ENCODE assay signal across 35 cellular contexts in genomic region chr2:68093634-68094033, GRCh38. TPM values are rescaled to one million over a fixed set of nuclear protein-coding genes. Genes with fewer than 3 reads are reported as not detected.
DNase-seq lines count a peak whose midpoint lies in the region; ATAC-seq, FAIRE-seq and TF ChIP-seq lines count a peak whose summit lies in the region.
"Had no signal": no experiment of that assay in that cellular context is flagged by ENCODE, and none has a peak within 500 bp of the region (broad histone marks: within the 10 kb centered on the region; RNA-seq: fewer than 3 reads in every experiment).

No MANE protein-coding gene starts in this region.

- CTCF ChIA-PET in HepG2 (lab: Yijun Ruan, JAX; ENCODE audit: low intra/inter-chr PET ratio, low total read pairs), result no interaction called here

- POLR2A ChIA-PET in HepG2 (lab: Yijun Ruan, JAX), result no interaction called here

- H3K4me3 ChIP-seq in right lobe of liver (no peak overlapping the region), HepG2 (replicated peaks in 1 of 3; ENCODE audit: insufficient read depth in 1 of 3, low read depth in 2 of 3, low read length in 3 of 3) (no peak overlapping the region), esophagus muscularis mucosa (no peak overlapping the region), left ventricle myocardium inferior (no peak overlapping the region)
- H3K4me3 ChIP-seq: A549; BLaER1; BLaER1 treated with 17β-estradiol and CSF1 and Interleukin-3, amounts not matched to agents 10 nM and 100 nM had no signal

- H3K9ac ChIP-seq in HepG2 (ENCODE audit: insufficient read depth, low read depth, low read length), result no peak overlapping the region
- H3K9ac ChIP-seq: BLaER1; BLaER1 treated with 17β-estradiol and CSF1 and Interleukin-3, amounts not matched to agents 10 nM and 100 nM had no signal

- BruUV-seq in HepG2 (replicated peaks; lab: Mats Ljungman, UMichigan), result no TSS peak

- intact Hi-C loops in right lobe of liver (cut with DNase I), result no loop called here
- intact Hi-C loops in HepG2 (cut with micrococcal nuclease; ENCODE audit: unreplicated experiment), result no loop called here
- intact Hi-C loops in esophagus muscularis mucosa (cut with DNase I), result no loop called here
- intact Hi-C loops in left ventricle myocardium inferior (cut with micrococcal nuclease), result no loop called here

- in situ Hi-C loops in HepG2 (cut with HindIII; ENCODE audit: extremely low pct_ligation_motif_present, low pct_unique_long_range_greater_than_20kb), result no loop called here

- 36% methylated on average over 2 of the region's 2 CpGs for WGBS in right lobe of liver (ENCODE audit: insufficient coverage, low coverage, low lambda C conversion rate, missing lambda C conversion rate)
- 6% methylated on average over 2 of the region's 2 CpGs for WGBS in HepG2 (ENCODE audit: low lambda C conversion rate)
- 89% methylated on average over 2 of the region's 2 CpGs for WGBS in esophagus muscularis mucosa

- no peak for FAIRE-seq in HepG2 (lab: Jason Lieb, UNC)
- FAIRE-seq: A204.1, A549, D721Med had no signal

- H3K4me2 ChIP-seq in HepG2 (ENCODE audit: low read depth, low read length), result no peak overlapping the region
- H3K4me2 ChIP-seq: A549, BLaER1 had no signal

- no peaks in the 10 kb centered on the region; the same call in 1 of the 2 replicates for H4K20me1 ChIP-seq in HepG2 (ENCODE audit: insufficient read depth, low read length)
- H4K20me1 ChIP-seq: BLaER1; BLaER1 treated with 17β-estradiol and CSF1 and Interleukin-3, amounts not matched to agents 10 nM and 100 nM had no signal

- TF ChIP-seq EP300 in HepG2 (IDR thresholded peaks at IDR 0.05; ENCODE audit: low read depth in 2 of 2, low read length in 2 of 2), result no peak
- TF ChIP-seq EP300 in HepG2 (CRISPR knock-in tag; IDR thresholded peaks at IDR 0.05; ENCODE audit: borderline replicate concordance), result no peak
- no peak for TF ChIP-seq EP300 in esophagus muscularis mucosa (IDR thresholded peaks at IDR 0.05)

- ATAC-seq in right lobe of liver, result peak in 3 of 4 donors; percentile 28 to 77 (median 36)
- ATAC-seq in HepG2, result no peak
- peak; percentile 68 for ATAC-seq in left lobe of liver
- ATAC-seq: A549; CD8-positive, alpha-beta T cell had no signal

- peaks cover 0 to 7% (median 0%) of the 10 kb centered on the region in 4 donors for H3K4me1 ChIP-seq in right lobe of liver
- H3K4me1 ChIP-seq in HepG2 (ENCODE audit: insufficient read depth, low read length), result no peaks in the 10 kb centered on the region
- no peaks in the 10 kb centered on the region for H3K4me1 ChIP-seq in esophagus muscularis mucosa
- no peaks in the 10 kb centered on the region for H3K4me1 ChIP-seq in left ventricle myocardium inferior
- H3K4me1 ChIP-seq: A549, BE2C had no signal

- H3K27ac ChIP-seq in right lobe of liver (no peak overlapping the region), HepG2 (ENCODE audit: extremely low read length, insufficient read depth, low read length) (no peak overlapping the region), esophagus muscularis mucosa (replicated peaks in 1 of 4) (no peak overlapping the region), left ventricle myocardium inferior (replicated peaks) (no peak overlapping the region)
- H3K27ac ChIP-seq: 22Rv1; A549; BLaER1; BLaER1 treated with 17β-estradiol and CSF1 and Interleukin-3, amounts not matched to agents 10 nM and 100 nM; C4-2B had no signal

- TF ChIP-seq RAD21 in HepG2 (CRISPR knock-in tag; IDR thresholded peaks at IDR 0.05), result no peak

- no peak overlapping the region for H2AFZ ChIP-seq in HepG2 (ENCODE audit: low read length)

- no peak for TF ChIP-seq POLR2A in right lobe of liver (IDR thresholded peaks at IDR 0.05)
- TF ChIP-seq POLR2A in HepG2 (IDR thresholded peaks at IDR 0.05; ENCODE audit: insufficient read depth in 1 of 2, low read depth in 2 of 2, low read length in 2 of 2), result no peak
- no peak for TF ChIP-seq POLR2A in esophagus muscularis mucosa (IDR thresholded peaks at IDR 0.05; ENCODE audit: low read depth)

- H3K36me3 ChIP-seq in right lobe of liver (no peaks in the 10 kb centered on the region), HepG2 (replicated peaks in 1 of 2; ENCODE audit: control insufficient read depth in 1 of 2, insufficient read depth in 2 of 2, low read length in 2 of 2) (no peaks in the 10 kb centered on the region), esophagus muscularis mucosa (no peaks in the 10 kb centered on the region), left ventricle myocardium inferior (no peaks in the 10 kb centered on the region)
- H3K36me3 ChIP-seq: BE2C; BLaER1; BLaER1 treated with 17β-estradiol and CSF1 and Interleukin-3, amounts not matched to agents 10 nM and 100 nM had no signal

- H3K27me3 ChIP-seq in right lobe of liver (no peaks in the 10 kb centered on the region), HepG2 (ENCODE audit: control insufficient read depth in 1 of 2, insufficient read depth in 2 of 2, low read length in 2 of 2) (peaks cover 0 to 10% of the 10 kb centered on the region in 2 experiments; a peak in 1 of 5 replicates), esophagus muscularis mucosa (no peaks in the 10 kb centered on the region), left ventricle myocardium inferior (ENCODE audit: low read depth) (no peaks in the 10 kb centered on the region)
- H3K27me3 ChIP-seq: BE2C; BLaER1; BLaER1 treated with 17β-estradiol and CSF1 and Interleukin-3, amounts not matched to agents 10 nM and 100 nM had no signal

- no peaks in the 10 kb centered on the region for H3K9me3 ChIP-seq in right lobe of liver
- no peaks in the 10 kb centered on the region for H3K9me3 ChIP-seq in HepG2 (ENCODE audit: low read length)
- H3K9me3 ChIP-seq in esophagus muscularis mucosa, result no peaks in the 10 kb centered on the region
- H3K9me3 ChIP-seq in left ventricle myocardium inferior (replicated peaks), result no peaks in the 10 kb centered on the region
- H3K9me3 ChIP-seq: A549, BE2C, Caco-2 had no signal

- TF ChIP-seq CTCF in right lobe of liver (IDR thresholded peaks at IDR 0.05), result no peak
- no peak for TF ChIP-seq CTCF in HepG2 (CRISPR knock-in tag; IDR thresholded peaks at IDR 0.05)
- TF ChIP-seq CTCF in esophagus muscularis mucosa (IDR thresholded peaks at IDR 0.05), result no peak
- TF ChIP-seq CTCF in left ventricle myocardium inferior (IDR thresholded peaks at IDR 0.05; ENCODE audit: borderline replicate concordance), result no peak

- H3K79me2 ChIP-seq in HepG2 (ENCODE audit: insufficient read depth, low read length), result no peaks in the 10 kb centered on the region

- DNase-seq in NCI-H82 (lab: John Stamatoyannopoulos, UW), result peak; percentile 11
- DNase-seq in NCI-H82 treated with DMSO at 0.1 percent for 48 hours (lab: John Stamatoyannopoulos, UW; ENCODE audit: unreplicated experiment), result no peak
- DNase-seq in right lobe of liver, result no peak
- no peak for DNase-seq in HepG2 (ENCODE audit: low spot score)
- DNase-seq in esophagus muscularis mucosa (ENCODE audit: extremely low spot score), result peak; percentile 29
- DNase-seq in left lobe of liver (ENCODE audit: low spot score), result no peak
- DNase-seq in KG1 (lab: John Stamatoyannopoulos, UW), result no peak
- no peak for DNase-seq in left ventricle myocardium inferior
- DNase-seq: 8988T; ACHN; AML-193; BE2C; C1 segment of cervical spinal cord; Caco-2; Calu3; CD4-positive, alpha-beta memory T cell; CD4-positive, alpha-beta T cell; CD4-positive, CD25-positive, alpha-beta regulatory T cell; CD8-positive, alpha-beta memory T cell; CD8-positive, alpha-beta T cell; COR-L47; DMS 273 treated with DMSO at 0.1 percent for 48 hours; DMS153; DMS53; DMS79; DMS79 treated with DMSO at 0.1 percent for 48 hours; DND-41; EL had no signal

TF ChIP-seq in HepG2, 621 proteins besides CTCF, POLR2A, EP300 and RAD21 (continues in another document):
- TF ChIP-seq, protein P1, sequence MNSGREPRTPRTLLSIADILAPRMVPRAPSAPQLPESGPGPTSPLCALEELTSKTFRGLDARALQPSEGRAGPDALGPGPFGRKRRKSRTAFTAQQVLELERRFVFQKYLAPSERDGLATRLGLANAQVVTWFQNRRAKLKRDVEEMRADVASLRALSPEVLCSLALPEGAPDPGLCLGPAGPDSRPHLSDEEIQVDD (CRISPR knock-in tag; IDR thresholded peaks at IDR 0.05; ENCODE audit: borderline replicate concordance), result no peak

RNA-seq across cellular contexts. Expression of gene C1D, which starts 30.8 kb away (rescaled TPM):
- 10 to 100 TPM in 5 of 6 experiments, 1 to 10 TPM in 1; 7.1 to 42.8 (median 15.0) TPM for total RNA-seq in right lobe of liver
- 42.5 and 43.5 TPM in 2 replicates for total RNA-seq in HepG2 (2016; rRNA removed; fragmentation: Illumina TruSeq; extraction: Trizol)
- total RNA-seq in HepG2 (2016; cell fraction: cytosol; rRNA removed; fragmentation: Illumina TruSeq; extraction: Trizol; ENCODE audit: low read depth), result 9.7 and 11.2 TPM in 2 replicates
- total RNA-seq in HepG2 (2016; cell fraction: insoluble cytoplasmic fraction; rRNA removed; fragmentation: Illumina TruSeq; extraction: Trizol), result 45.8 and 50.9 TPM in 2 replicates
- total RNA-seq in HepG2 (2016; cell fraction: membrane; rRNA removed; fragmentation: Illumina TruSeq; extraction: Trizol), result 18.5 and 22.1 TPM in 2 replicates
- 22.4 and 23.6 TPM in 2 replicates for total RNA-seq in HepG2 (2016; cell fraction: nucleus; rRNA removed; fragmentation: Illumina TruSeq; extraction: Trizol)
- polyA plus RNA-seq in HepG2 (2011; rRNA removed), result 23.5 and 38.1 TPM in 2 replicates
- 17.1 and 29.4 TPM in 2 replicates for polyA plus RNA-seq in HepG2 (2011; cell fraction: cytosol; rRNA removed)
- 3.8 and 7.9 TPM in 2 replicates for polyA plus RNA-seq in HepG2 (2011; cell fraction: nucleus; rRNA removed)
- 30.5 and 48.9 TPM in 2 replicates for polyA plus RNA-seq in HepG2 (2012)
- 11.3 and 12.3 TPM in 2 replicates for polyA plus RNA-seq in HepG2 (2016; cell fraction: cytosol; fragmentation: Illumina TruSeq; extraction: Trizol; ENCODE audit: low read depth)
- 52.8 and 67.5 TPM in 2 replicates for polyA plus RNA-seq in HepG2 (2016; cell fraction: insoluble cytoplasmic fraction; fragmentation: Illumina TruSeq; extraction: Trizol; ENCODE audit: low read depth)
- 18.1 and 20.8 TPM in 2 replicates for polyA plus RNA-seq in HepG2 (2016; cell fraction: membrane; fragmentation: Illumina TruSeq; extraction: Trizol; ENCODE audit: low read depth)
- 45.7 and 46.7 TPM in 2 replicates for polyA plus RNA-seq in HepG2 (2016; cell fraction: nucleus; fragmentation: Illumina TruSeq; extraction: Trizol; ENCODE audit: insufficient read depth, low read depth)
- polyA minus RNA-seq in HepG2 (2011; rRNA and poly(A)+ RNA removed; ENCODE audit: low replicate concordance), result 1.5 and 2.8 TPM in 2 replicates
- 8.8 and 10.2 TPM in 2 replicates for polyA minus RNA-seq in HepG2 (2011; cell fraction: cytosol; rRNA and poly(A)+ RNA removed)
- 10.2 and 11.4 TPM in 2 replicates for polyA minus RNA-seq in HepG2 (2011; cell fraction: nucleus; rRNA and poly(A)+ RNA removed)
- 10 to 100 TPM; 19.7 to 41.1 (median 30.8) TPM for total RNA-seq in esophagus muscularis mucosa
- total RNA-seq in left lobe of liver, result 7.9 TPM
- 19.5 TPM for total RNA-seq in left ventricle myocardium inferior

Comparison
In these comparisons a context has a peak if more than half of its experiments do, and no peak if none do; other contexts are left out.
1. DNase-seq: peak in NCI-H82 (single experiment) and esophagus muscularis mucosa (single experiment); none in NCI-H82 treated with DMSO at 0.1 percent for 48 hours (single experiment), right lobe of liver (0 of 3), HepG2 (single experiment), left lobe of liver (single experiment), KG1 (single experiment) and left ventricle myocardium inferior (single experiment).